Comparison of ENCODE assay signal across 8 cellular contexts in the genomic region with DNA sequence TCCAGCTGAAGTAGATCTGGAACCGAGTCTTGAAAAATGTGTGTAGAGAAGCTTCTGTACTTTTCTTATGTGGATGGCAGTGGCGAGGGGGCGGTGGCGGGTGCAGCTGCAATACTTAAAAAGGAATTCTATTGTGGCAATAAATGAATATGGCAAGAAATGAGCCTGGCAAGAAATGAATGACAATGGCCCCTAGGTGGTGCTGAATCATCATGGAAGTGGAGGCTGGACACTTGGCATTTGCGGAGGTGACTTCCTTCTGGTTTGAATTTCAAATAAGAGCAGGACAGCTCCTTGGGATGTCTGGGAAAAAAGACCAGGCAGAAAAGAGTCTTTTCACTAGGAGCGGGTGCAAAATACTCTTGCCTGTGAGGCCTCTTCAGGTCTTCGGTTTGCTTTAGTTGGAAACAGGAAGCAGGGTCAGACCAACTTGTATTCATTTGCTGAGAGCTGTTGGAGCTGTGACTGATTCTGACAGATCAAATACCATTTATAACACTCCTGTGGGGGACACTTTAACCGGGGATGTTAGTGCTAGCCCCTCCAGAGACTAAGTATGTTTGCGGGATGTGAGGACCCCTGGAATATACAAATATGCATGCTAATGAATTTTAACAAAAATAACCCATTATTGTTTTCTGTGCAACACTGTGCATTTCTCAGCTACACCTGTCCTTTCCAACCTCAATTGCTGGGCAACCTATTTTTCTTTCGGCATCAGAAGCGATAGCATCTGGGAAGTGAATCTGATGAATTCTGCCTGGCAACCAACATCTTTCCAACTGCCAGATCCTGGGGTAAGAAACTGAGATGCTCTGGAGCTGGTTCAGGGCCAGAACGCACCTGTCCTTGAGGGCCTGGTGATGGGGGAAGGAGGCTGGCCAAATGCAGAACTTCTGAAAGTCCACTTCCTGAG. TPM values are rescaled to one million over a fixed set of nuclear protein-coding genes. Genes with fewer than 3 reads are reported as not detected.
DNase-seq lines count a peak whose midpoint lies in the region; ATAC-seq and TF ChIP-seq lines count a peak whose summit lies in the region.

No MANE protein-coding gene starts in this region.

- no peak overlapping the region for H3K27ac ChIP-seq in trophoblast cell (ENCODE audit: low read depth, low read length)

- H3K23ac ChIP-seq in trophoblast cell (ENCODE audit: low read length) = no peak overlapping the region

- no peaks in the 10 kb centered on the region for H3K36me3 Mint-ChIP-seq in activated naive CD8-positive, alpha-beta T cell
- H3K36me3 Mint-ChIP-seq in glutamatergic neuron (ENCODE audit: unreplicated experiment) = no peaks in the 10 kb centered on the region

- H2BK12ac ChIP-seq in trophoblast cell (ENCODE audit: low read length) = no peak overlapping the region

- no peak overlapping the region for H3K4me2 ChIP-seq in trophoblast cell (ENCODE audit: low read length)

- no peaks in the 10 kb centered on the region for H3K9me3 Mint-ChIP-seq in activated naive CD8-positive, alpha-beta T cell (ENCODE audit: low read depth)
- no peaks in the 10 kb centered on the region for H3K9me3 Mint-ChIP-seq in glutamatergic neuron (ENCODE audit: unreplicated experiment)

- no peak overlapping the region for H3K4ac ChIP-seq in trophoblast cell (ENCODE audit: low read depth, low read length)

- H3K27me3 ChIP-seq in trophoblast cell (ENCODE audit: insufficient read depth, low read length) = no peaks in the 10 kb centered on the region

- no peak overlapping the region for H3K4me3 ChIP-seq in trophoblast cell (ENCODE audit: low read depth, low read length)

- H2AFZ ChIP-seq in trophoblast cell (ENCODE audit: insufficient read depth, low read length, poor library complexity) = no peak overlapping the region

- H3K36me3 ChIP-seq in trophoblast cell (ENCODE audit: control insufficient read depth in 1 of 2, insufficient read depth in 2 of 2, low read length in 2 of 2) = peaks cover 0 to 2% of the 10 kb centered on the region in 2 experiments

- WGBS in trophoblast cell (ENCODE audit: extremely low coverage, insufficient coverage, insufficient read length) = no CpG with 5 or more reads among the region's 12 CpGs

- DNase-seq in D341Med (ENCODE audit: low spot score) = peak; percentile 63
- peak; percentile 70 for DNase-seq in LHCN-M2 (ENCODE audit: low read depth)
- DNase-seq in RPMI7951 (ENCODE audit: low read depth) = peak; percentile 71
- peak; percentile 66 for DNase-seq in glutamatergic neuron
- peak; percentile 59 to 82 for DNase-seq in trophoblast cell
- no peak for DNase-seq in GM19240 (ENCODE audit: insufficient read length, low spot score)

- H3K79me1 ChIP-seq in trophoblast cell (ENCODE audit: low read length) = no peaks in the 10 kb centered on the region

- TF ChIP-seq CTCF in glutamatergic neuron (IDR thresholded peaks at IDR 0.05; ENCODE audit: partially characterized antibody, unreplicated experiment) = peak; percentile 75

- ATAC-seq in GM21390 (IDR thresholded peaks at IDR 0.05; ENCODE audit: unreplicated experiment) = peak; percentile 64

- H3K14ac ChIP-seq in trophoblast cell (ENCODE audit: low read length) = no peak overlapping the region

- H2BK5ac ChIP-seq in trophoblast cell (ENCODE audit: low read depth, low read length, poor library complexity) = no peak overlapping the region

- H3K27me3 Mint-ChIP-seq in activated naive CD8-positive, alpha-beta T cell = no peaks in the 10 kb centered on the region
- peaks cover 2% of the 10 kb centered on the region for H3K27me3 Mint-ChIP-seq in glutamatergic neuron (ENCODE audit: unreplicated experiment)

- H3K27ac Mint-ChIP-seq in activated naive CD8-positive, alpha-beta T cell = peak overlapping the region; percentile 34
- H3K27ac Mint-ChIP-seq in glutamatergic neuron (ENCODE audit: unreplicated experiment) = peak overlapping the region; percentile 67

- no peak overlapping the region for H3K9ac ChIP-seq in trophoblast cell (ENCODE audit: low read length)

- H3K79me2 ChIP-seq in trophoblast cell (ENCODE audit: control insufficient read depth, insufficient read depth, low read length, poor library complexity) = no peaks in the 10 kb centered on the region

- peak overlapping the region; percentile 64 for H3K4me3 Mint-ChIP-seq in activated naive CD8-positive, alpha-beta T cell
- peak overlapping the region; percentile 15 for H3K4me3 Mint-ChIP-seq in glutamatergic neuron (ENCODE audit: unreplicated experiment)

- H4K12ac ChIP-seq in trophoblast cell (ENCODE audit: low read depth, low read length) = no peak overlapping the region

- no peaks in the 10 kb centered on the region for H3K4me1 ChIP-seq in trophoblast cell (ENCODE audit: control insufficient read depth in 1 of 2, insufficient read depth in 2 of 2, low read length in 2 of 2)

- no peak overlapping the region for H2BK120ac ChIP-seq in trophoblast cell (ENCODE audit: insufficient read depth, low read length, poor library complexity)

- no peak overlapping the region for H4K91ac ChIP-seq in trophoblast cell (ENCODE audit: low read depth, low read length)

- H2AK5ac ChIP-seq in trophoblast cell (ENCODE audit: low read length) = no peak overlapping the region

- H3K18ac ChIP-seq in trophoblast cell (ENCODE audit: low read length) = no peak overlapping the region

- no peaks in the 10 kb centered on the region for H3K9me3 ChIP-seq in trophoblast cell (ENCODE audit: insufficient read depth, low read depth, low read length)

- H4K8ac ChIP-seq in trophoblast cell (ENCODE audit: low read depth, low read length) = no peak overlapping the region

- H3K4me1 Mint-ChIP-seq in activated naive CD8-positive, alpha-beta T cell (ENCODE audit: low read depth) = peaks cover 28% of the 10 kb centered on the region
- peaks cover 24% of the 10 kb centered on the region for H3K4me1 Mint-ChIP-seq in glutamatergic neuron (ENCODE audit: low read depth, unreplicated experiment)

RNA-seq across cellular contexts. Expression of a gene that starts 35.4 kb away (rescaled TPM):
- 45.6 and 52.5 TPM in 2 replicates for total RNA-seq in LHCN-M2 (2014; rRNA removed)
- 9.8 TPM for polyA plus RNA-seq in LHCN-M2 (2012)
- total RNA-seq in RPMI7951 (2014; rRNA removed; shearing (Covaris generic)) = 48.5 and 58.5 TPM in 2 replicates
- total RNA-seq in glutamatergic neuron (ENCODE audit: unreplicated experiment) = 24.7 TPM
- polyA plus RNA-seq in trophoblast cell (2013) = 12.1 and 12.5 TPM in 2 replicates

RNA-seq across cellular contexts. Expression of a gene that starts 35.6 kb away (rescaled TPM):
- 0.86 and 2.5 TPM in 2 replicates for total RNA-seq in LHCN-M2 (2014; rRNA removed)
- polyA plus RNA-seq in LHCN-M2 (2012) = 0.62 TPM
- total RNA-seq in RPMI7951 (2014; rRNA removed; shearing (Covaris generic)) = 1.2 TPM in 2 replicates
- 0.98 TPM for total RNA-seq in glutamatergic neuron (ENCODE audit: unreplicated experiment)
- polyA plus RNA-seq in trophoblast cell (2013) = 0.24 and 0.38 TPM in 2 replicates
